ENCODE assay signal across 8 cellular contexts in the genomic region with DNA sequence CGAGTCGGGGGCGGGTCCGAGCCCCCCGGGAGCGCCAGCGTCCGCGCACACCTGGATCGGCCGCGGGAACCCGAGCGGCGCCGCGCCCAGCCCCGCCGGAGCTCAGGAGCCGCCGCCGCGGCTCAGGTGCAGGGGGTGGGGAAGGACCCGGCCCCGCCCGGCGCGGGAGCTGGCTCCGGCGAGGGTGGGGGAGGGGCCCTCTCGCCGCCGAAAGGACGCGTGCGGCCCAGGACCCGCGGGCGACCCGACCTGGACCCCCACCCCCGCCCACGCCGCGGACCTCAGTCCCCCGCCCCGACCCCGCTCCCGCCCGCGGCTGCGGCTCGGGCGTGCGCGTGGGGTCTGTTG. TPM values are rescaled to one million over a fixed set of nuclear protein-coding genes. Genes with fewer than 3 reads are reported as not detected.
DNase-seq lines count a peak whose midpoint lies in the region; ATAC-seq and TF ChIP-seq lines count a peak whose summit lies in the region.

A gene (minus strand): TSS at position 144 of the 348 bp plus-strand sequence. CDS start 105,251 bp downstream, outside the sequence.

- peak within 1 kb of the TSS; percentile 92 for H3K4me2 ChIP-seq in mammary epithelial cell (ENCODE audit: insufficient read depth, low read depth, low read length)

- H3K4me3 ChIP-seq in mammary epithelial cell (replicated peaks in 1 of 3; ENCODE audit: insufficient read depth in 1 of 3, low read depth in 2 of 3, low read length in 3 of 3): peak within 1 kb of the TSS; percentile 62 to 78 (median 70)
- peak within 1 kb of the TSS; percentile 26 for H3K4me3 ChIP-seq in lower leg skin (ENCODE audit: low read depth, poor library complexity, severe bottlenecking)
- H3K4me3 ChIP-seq in testis: peak within 1 kb of the TSS; percentile 39 to 49

- H3K27me3 ChIP-seq in mammary epithelial cell (ENCODE audit: insufficient read depth, low read length) (no peaks in the 10 kb centered on the region), testis (no peaks in the 10 kb centered on the region)

- DNase-seq in DMS 273 (lab: John Stamatoyannopoulos, UW; ENCODE audit: unreplicated experiment) (peak; percentile 14), DMS 273 treated with DMSO at 0.1 percent for 48 hours (lab: John Stamatoyannopoulos, UW) (no peak), mammary epithelial cell (no peak), lower leg skin (ENCODE audit: low spot score in 2 of 2) (no peak), testis (no peak), sciatic nerve (ENCODE audit: low spot score) (no peak)
- DNase-seq in stimulated activated CD4-positive, alpha-beta T cell treated with anti-CD3 and anti-CD28 coated beads, Interleukin-4, amount 100 ng/mL, for 1 hour: no peak

- H3K36me3 ChIP-seq in mammary epithelial cell (ENCODE audit: insufficient read depth, low read length) (no peaks in the 10 kb centered on the region), testis (ENCODE audit: low read depth, missing control alignments) (no peaks in the 10 kb centered on the region)

- H4K20me1 ChIP-seq in mammary epithelial cell (ENCODE audit: insufficient read depth, low read length): no peaks in the 10 kb centered on the region

- intact Hi-C loops in mammary epithelial cell (cut with micrococcal nuclease) (loop anchor here (2.0 to 5.0 kb wide), 3 partner anchors 35 to 132 kb away; no protein-coding TSS in a partner anchor), lower leg skin (cut with DNase I; ENCODE audit: low total_unique reads) (no loop called here), testis (cut with DNase I; ENCODE audit: low total_unique reads) (no loop called here), sciatic nerve (cut with DNase I) (no loop called here)

- dilution Hi-C loops in mammary epithelial cell (cut with HindIII; ENCODE audit: low sequenced_read_pairs): loop anchor here (10.0 kb wide), 1 partner anchor 58 kb away; no protein-coding TSS in a partner anchor

- H3K4me1 ChIP-seq in mammary epithelial cell (ENCODE audit: insufficient read depth, low read length) (peaks cover 14% of the 10 kb centered on the region), testis (peaks cover 3% of the 10 kb centered on the region)

- no peak for TF ChIP-seq CTCF in mammary epithelial cell (conservative IDR thresholded peaks at IDR 0.05 in 1 of 2, IDR thresholded peaks at IDR 0.05 in 1 of 2; ENCODE audit: extremely low read depth in 1 of 2, insufficient read depth in 1 of 2, low read depth in 1 of 2, low read length in 2 of 2)
- TF ChIP-seq CTCF in lower leg skin (IDR thresholded peaks at IDR 0.05): no peak
- no peak for TF ChIP-seq CTCF in testis (IDR thresholded peaks at IDR 0.05)

- peak within 1 kb of the TSS; percentile 96 for H2AFZ ChIP-seq in mammary epithelial cell (ENCODE audit: low read depth, low read length)

- H3K27ac ChIP-seq in mammary epithelial cell (ENCODE audit: insufficient read depth, low read depth, low read length): peak within 1 kb of the TSS; percentile 19
- H3K27ac ChIP-seq in testis: peak within 1 kb of the TSS in 1 of 2 donors; percentile 24

- no CpG with 5 or more reads among the region's 55 CpGs for WGBS in mammary epithelial cell (ENCODE audit: low coverage, missing lambda C conversion rate)
- 2% methylated on average over 10 of the region's 55 CpGs; no CpG with 5 or more reads in 1 of the 2 donors for WGBS in lower leg skin, 2 donors
- WGBS in testis, 2 donors: 0% methylated on average over 2 of the region's 55 CpGs; no CpG with 5 or more reads in 1 of the 2 donors

- in situ Hi-C loops in mammary epithelial cell (cut with MboI; ENCODE audit: low sequenced_read_pairs in 2 of 2): no loop called here

- H3K79me2 ChIP-seq in mammary epithelial cell (ENCODE audit: insufficient read depth, low read length): peaks cover 10% of the 10 kb centered on the region

- ATAC-seq in sciatic nerve (no peak), GM21423 (IDR thresholded peaks at IDR 0.05; ENCODE audit: unreplicated experiment) (no peak)

- TF ChIP-seq POLR2A in lower leg skin (IDR thresholded peaks at IDR 0.05): no peak
- TF ChIP-seq POLR2A in testis (IDR thresholded peaks at IDR 0.05): no peak

- CTCF ChIA-PET in mammary epithelial cell (lab: Charles Lee; ENCODE audit: low non-redundant PET): interaction anchor here (0.6 kb wide), 1 partner anchor 101 kb away, joined by 10 read pairs; no protein-coding TSS in a partner anchor

- no TSS peak for BruUV-seq in mammary epithelial cell (replicated peaks; lab: Mats Ljungman, UMichigan)

- no peaks in the 10 kb centered on the region for H3K9me3 ChIP-seq in mammary epithelial cell (replicated peaks; ENCODE audit: insufficient read depth, low read length)
- no peaks in the 10 kb centered on the region for H3K9me3 ChIP-seq in testis

- H3K9ac ChIP-seq in mammary epithelial cell (ENCODE audit: insufficient read depth, low read length): peak within 1 kb of the TSS; percentile 41

RNA-seq across cellular contexts. Expression of the gene that starts here (rescaled TPM):
- total RNA-seq in mammary epithelial cell (10 to 100 TPM in 1 of 2 donors, 1 to 10 TPM in 1; 5.4 to 25.8 TPM), lower leg skin (10 to 100 TPM in 2 of 4 donors, 1 to 10 TPM in 2; 1.1 to 16.7 (median 9.0) TPM), testis (10 to 100 TPM in 1 of 2 donors, 1 to 10 TPM in 1; 8.0 to 13.9 TPM), sciatic nerve (3.7 TPM)
- polyA plus RNA-seq in mammary epithelial cell (2.0 TPM), testis (ENCODE audit: insufficient read depth, low read depth, low replicate concordance) (4.3 TPM)
- 28.9 TPM for polyA minus RNA-seq in mammary epithelial cell
